In the genomic region with DNA sequence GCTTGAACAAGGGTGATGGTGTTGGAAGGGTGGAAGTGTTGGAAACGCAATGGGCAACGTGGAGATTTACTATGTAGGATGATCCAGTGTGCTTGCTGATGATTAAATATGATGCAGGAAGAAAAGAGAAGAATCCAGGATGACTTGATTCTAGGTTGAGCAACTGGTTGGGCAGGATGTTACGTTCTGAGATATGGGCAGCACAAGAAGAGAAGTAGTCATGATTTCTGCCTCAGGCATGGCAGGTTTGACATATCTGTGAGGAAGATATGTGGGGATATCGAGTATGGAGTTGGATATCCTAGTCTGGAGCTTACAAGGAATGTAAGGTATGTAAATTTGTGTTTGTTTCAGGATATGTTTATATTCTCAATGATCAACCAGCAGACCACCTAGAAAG, we compare ENCODE assay signal across 26 cellular contexts. TPM values are rescaled to one million over a fixed set of nuclear protein-coding genes. Genes with fewer than 3 reads are reported as not detected.
DNase-seq lines count a peak whose midpoint lies in the region; ATAC-seq, FAIRE-seq and TF ChIP-seq lines count a peak whose summit lies in the region.
"Had no signal": no experiment of that assay in that cellular context is flagged by ENCODE, and none has a peak within 500 bp of the region (broad histone marks: within the 10 kb centered on the region; RNA-seq: fewer than 3 reads in every experiment).

No MANE protein-coding gene starts in this region.

- dilution Hi-C loops in keratinocyte (cut with MboI; ENCODE audit: extremely low pct_ligation_motif_present, low sequenced_read_pairs) = no loop called here

- H3K27ac Mint-ChIP-seq in stimulated activated naive B cell treated with anti-CD40 and anti-IgM and Interleukin-4, amounts not matched to agents 10 μg/mL and 1 μg/mL and 100 μg/mL, for 72 hours = no peak overlapping the region
- H3K27ac Mint-ChIP-seq: CD14-positive monocyte; CD4-positive, alpha-beta T cell; CD8-positive, alpha-beta memory T cell had no signal

- H3K4me3 Mint-ChIP-seq in stimulated activated naive B cell treated with anti-CD40 and anti-IgM and Interleukin-4, amounts not matched to agents 10 μg/mL and 1 μg/mL and 100 μg/mL, for 72 hours = no peak overlapping the region
- H3K4me3 Mint-ChIP-seq: CD14-positive monocyte; CD4-positive, alpha-beta T cell; CD8-positive, alpha-beta memory T cell had no signal

- H3K9ac ChIP-seq in PC-3 (ENCODE audit: low read length) (no peak overlapping the region), keratinocyte (ENCODE audit: control insufficient read depth, extremely low read depth, insufficient read depth, low read length) (no peak overlapping the region)
- H3K9ac ChIP-seq: BLaER1 treated with 17β-estradiol and CSF1 and Interleukin-3, amounts not matched to agents 10 nM and 100 nM had no signal

- peaks cover 2 to 3% of the 10 kb centered on the region in 2 donors for H3K9me3 Mint-ChIP-seq in stimulated activated naive B cell treated with anti-CD40 and anti-IgM and Interleukin-4, amounts not matched to agents 10 μg/mL and 1 μg/mL and 100 μg/mL, for 72 hours
- H3K9me3 Mint-ChIP-seq: CD4-positive, alpha-beta T cell; CD8-positive, alpha-beta memory T cell had no signal

- H3K4me1 ChIP-seq in PC-3 (ENCODE audit: insufficient read depth, low read length) (peaks cover 38% of the 10 kb centered on the region), keratinocyte (ENCODE audit: control insufficient read depth, extremely low read depth, insufficient read depth, low read length) (peaks cover 32% of the 10 kb centered on the region)
- H3K4me1 ChIP-seq: BE2C had no signal

- H3K4me2 ChIP-seq in PC-3 (ENCODE audit: low read length) = peak overlapping the region; percentile 44; the same call in 1 of the 2 replicates
- no peak overlapping the region for H3K4me2 ChIP-seq in keratinocyte (ENCODE audit: control insufficient read depth, extremely low read depth, insufficient read depth, low read depth, low read length)
- H3K4me2 ChIP-seq: A549; BLaER1 treated with 17β-estradiol and CSF1 and Interleukin-3, amounts not matched to agents 10 nM and 100 nM had no signal

- no peaks in the 10 kb centered on the region for H3K36me3 Mint-ChIP-seq in stimulated activated naive B cell treated with anti-CD40 and anti-IgM and Interleukin-4, amounts not matched to agents 10 μg/mL and 1 μg/mL and 100 μg/mL, for 72 hours
- H3K36me3 Mint-ChIP-seq: CD8-positive, alpha-beta memory T cell had no signal

- FAIRE-seq in H54 (lab: Jason Lieb, UNC) = peak; percentile 6
- FAIRE-seq in keratinocyte (lab: Jason Lieb, UNC) = peak; percentile 69
- FAIRE-seq: A549, D721Med, GM12878, GM18507 had no signal

- CTCF ChIA-PET in PC-3 (lab: Charles Lee) = no interaction called here

- ATAC-seq in PC-3 = no peak
- no peak for ATAC-seq in GM18867 (IDR thresholded peaks at IDR 0.05; ENCODE audit: unreplicated experiment)
- no peak for ATAC-seq in stimulated activated naive B cell treated with anti-CD40 and anti-IgM and Interleukin-4, amounts not matched to agents 10 μg/mL and 1 μg/mL and 100 μg/mL, for 72 hours (replicated peaks)
- ATAC-seq: A549, GM12878 had no signal

- H3K79me2 ChIP-seq in PC-3 (ENCODE audit: low read length) (no peaks in the 10 kb centered on the region), keratinocyte (ENCODE audit: control insufficient read depth, insufficient read depth, low read length) (no peaks in the 10 kb centered on the region)

- no peaks in the 10 kb centered on the region for H4K20me1 ChIP-seq in PC-3 (ENCODE audit: low read length)
- no peaks in the 10 kb centered on the region for H4K20me1 ChIP-seq in keratinocyte (ENCODE audit: control insufficient read depth, extremely low read depth, insufficient read depth, low read length)
- H4K20me1 ChIP-seq: BLaER1 treated with 17β-estradiol and CSF1 and Interleukin-3, amounts not matched to agents 10 nM and 100 nM had no signal

- no peak overlapping the region for H3K27ac ChIP-seq in PC-3 (ENCODE audit: low read length)
- H3K27ac ChIP-seq in epithelial cell of prostate = no peak overlapping the region
- H3K27ac ChIP-seq in keratinocyte (ENCODE audit: control insufficient read depth, insufficient read depth, low read length) = no peak overlapping the region
- H3K27ac ChIP-seq: A549; BLaER1 treated with 17β-estradiol and CSF1 and Interleukin-3, amounts not matched to agents 10 nM and 100 nM had no signal

- no peak for DNase-seq in H54 (ENCODE audit: insufficient read length, low spot score)
- DNase-seq in PC-3 = peak; percentile 77
- DNase-seq in epithelial cell of prostate (ENCODE audit: low read depth, low spot score) = peak; percentile 74
- DNase-seq in keratinocyte (ENCODE audit: low read depth, low spot score) = peak; percentile 70
- no peak for DNase-seq in stimulated activated naive CD4-positive, alpha-beta T cell treated with Interleukin-2 at 50 U/mL for 16 hours (lab: John Stamatoyannopoulos, UW)
- DNase-seq in stimulated activated naive B cell treated with anti-CD40 and anti-IgM and Interleukin-4, amounts not matched to agents 10 μg/mL and 1 μg/mL and 100 μg/mL, for 72 hours = no peak
- DNase-seq: 8988T; ACHN; AML-193; BE2C; CD4-positive, alpha-beta T cell; CD8-positive, alpha-beta memory T cell; DMS 273 treated with DMSO at 0.1 percent for 48 hours; DMS79; EL; GDM1; GOT3; H7; HCEC 1CT had no signal

- H3K27me3 ChIP-seq in PC-3 (ENCODE audit: low read length) (no peaks in the 10 kb centered on the region), keratinocyte (ENCODE audit: control insufficient read depth, extremely low read depth, insufficient read depth, low read length) (no peaks in the 10 kb centered on the region)
- H3K27me3 ChIP-seq: BE2C; BLaER1 treated with 17β-estradiol and CSF1 and Interleukin-3, amounts not matched to agents 10 nM and 100 nM had no signal

- peaks cover 6% of the 10 kb centered on the region for H3F3A ChIP-seq in PC-3 (ENCODE audit: low read length, unreplicated experiment)

- POLR2A ChIA-PET in PC-3 (lab: Charles Lee; ENCODE audit: unreplicated experiment) = no interaction called here

- TF ChIP-seq POLR2A in H54 (IDR thresholded peaks at IDR 0.05; ENCODE audit: low read depth, low read length) = no peak

- no peaks in the 10 kb centered on the region for H3K4me1 Mint-ChIP-seq in stimulated activated naive B cell treated with anti-CD40 and anti-IgM and Interleukin-4, amounts not matched to agents 10 μg/mL and 1 μg/mL and 100 μg/mL, for 72 hours
- H3K4me1 Mint-ChIP-seq: CD8-positive, alpha-beta memory T cell had no signal

- no peaks in the 10 kb centered on the region for H3K9me2 ChIP-seq in PC-3 (replicated peaks; ENCODE audit: low read length)

- H3K4me3 ChIP-seq in PC-3 (ENCODE audit: low read length) = no peak overlapping the region
- H3K4me3 ChIP-seq in keratinocyte (ENCODE audit: control insufficient read depth in 2 of 3, extremely low read depth in 1 of 3, insufficient read depth in 2 of 3, low read depth in 1 of 3, low read length in 3 of 3) = no peak overlapping the region
- H3K4me3 ChIP-seq: A549; BLaER1 treated with 17β-estradiol and CSF1 and Interleukin-3, amounts not matched to agents 10 nM and 100 nM; GM12878 had no signal

- TF ChIP-seq CTCF in PC-3 (conservative IDR thresholded peaks at IDR 0.05; ENCODE audit: low read depth, low read length) = no peak
- no peak for TF ChIP-seq CTCF in keratinocyte (optimal IDR thresholded peaks at IDR 0.05 in 1 of 3, IDR thresholded peaks at IDR 0.05 in 1 of 3, conservative IDR thresholded peaks at IDR 0.05 in 1 of 3; ENCODE audit: extremely low read depth in 1 of 3, insufficient read depth in 2 of 3, low read length in 3 of 3)

- intact Hi-C loops in PC-3 (cut with micrococcal nuclease) = loop anchor here (5.0 kb wide), 1 partner anchor 92 kb away; a partner anchor contains a TSS

- H2AFZ ChIP-seq in PC-3 (ENCODE audit: low read length) = no peak overlapping the region
- H2AFZ ChIP-seq in keratinocyte (ENCODE audit: control insufficient read depth, low read length) = peak overlapping the region; percentile 21

- BruUV-seq in PC-3 (replicated peaks; lab: Mats Ljungman, UMichigan) = no TSS peak

- H3K36me3 ChIP-seq in PC-3 (ENCODE audit: low read depth, low read length) (no peaks in the 10 kb centered on the region), keratinocyte (ENCODE audit: control insufficient read depth in 2 of 2, extremely low read depth in 1 of 2, insufficient read depth in 2 of 2, low read length in 2 of 2) (no peaks in the 10 kb centered on the region)
- H3K36me3 ChIP-seq: BE2C; BLaER1 treated with 17β-estradiol and CSF1 and Interleukin-3, amounts not matched to agents 10 nM and 100 nM had no signal

- H3K9me1 ChIP-seq in keratinocyte (ENCODE audit: control insufficient read depth, extremely low read depth, insufficient read depth, low read length) = no peaks in the 10 kb centered on the region

- H3K9me3 ChIP-seq in PC-3 (ENCODE audit: low read length) = no peaks in the 10 kb centered on the region
- H3K9me3 ChIP-seq in keratinocyte (ENCODE audit: control insufficient read depth, low read depth, low read length) = no peaks in the 10 kb centered on the region
- H3K9me3 ChIP-seq: A549; BE2C; BLaER1 treated with 17β-estradiol and CSF1 and Interleukin-3, amounts not matched to agents 10 nM and 100 nM had no signal

- peaks cover 5% of the 10 kb centered on the region in 2 donors for H3K27me3 Mint-ChIP-seq in stimulated activated naive B cell treated with anti-CD40 and anti-IgM and Interleukin-4, amounts not matched to agents 10 μg/mL and 1 μg/mL and 100 μg/mL, for 72 hours

RNA-seq across cellular contexts. Expression of a gene that starts 1.9 kb away (rescaled TPM):
- not detected in 2 replicates for total RNA-seq in PC-3 (2014; rRNA removed)
- polyA plus RNA-seq in keratinocyte = not detected in 3 replicates
- polyA plus RNA-seq in keratinocyte (2011; ENCODE audit: low read depth) = not detected
- polyA plus RNA-seq in keratinocyte (2011; cell fraction: cytosol; rRNA removed) = not detected in 2 replicates
- not detected in 2 replicates for polyA plus RNA-seq in keratinocyte (2011; cell fraction: nucleus; rRNA removed)
- polyA plus RNA-seq in keratinocyte (2012; ENCODE audit: low replicate concordance) = not detected in 2 replicates
- not detected in 3 replicates for polyA minus RNA-seq in keratinocyte
- not detected for polyA minus RNA-seq in keratinocyte (2011; cell fraction: cytosol; rRNA and poly(A)+ RNA removed)
- 0.08 TPM in 1 of 2 replicates, not detected in the other for polyA minus RNA-seq in keratinocyte (2011; cell fraction: nucleus; rRNA and poly(A)+ RNA removed)
- total RNA-seq: CD4-positive, alpha-beta T cell; CD8-positive, alpha-beta memory T cell; GM12878; H7 had no signal
- polyA plus RNA-seq: A549; CD14-positive monocyte; CD8-positive, alpha-beta memory T cell; GM12878 had no signal

RNA-seq across cellular contexts. Expression of a gene that starts 35.2 kb away (rescaled TPM):
- not detected in 2 replicates for total RNA-seq in PC-3 (2014; rRNA removed)
- polyA plus RNA-seq in keratinocyte = not detected in 3 replicates
- polyA plus RNA-seq in keratinocyte (2011; ENCODE audit: low read depth) = not detected
- not detected in 2 replicates for polyA plus RNA-seq in keratinocyte (2011; cell fraction: cytosol; rRNA removed)
- polyA plus RNA-seq in keratinocyte (2011; cell fraction: nucleus; rRNA removed) = not detected in 2 replicates
- polyA plus RNA-seq in keratinocyte (2012; ENCODE audit: low replicate concordance) = not detected in 2 replicates
- not detected in 3 replicates for polyA minus RNA-seq in keratinocyte
- polyA minus RNA-seq in keratinocyte (2011; cell fraction: cytosol; rRNA and poly(A)+ RNA removed) = not detected
- not detected in 2 replicates for polyA minus RNA-seq in keratinocyte (2011; cell fraction: nucleus; rRNA and poly(A)+ RNA removed)
- total RNA-seq: CD4-positive, alpha-beta T cell; CD8-positive, alpha-beta memory T cell; GM12878; H7 had no signal
- polyA plus RNA-seq: A549; CD8-positive, alpha-beta memory T cell; GM12878 had no signal

Comparison
In these comparisons a context has a peak if more than half of its experiments do, and no peak if none do; other contexts are left out.
1. DNase-seq: peak in PC-3 (single experiment), epithelial cell of prostate (single experiment) and keratinocyte (single experiment); none in H54 (single experiment), stimulated activated naive CD4-positive, alpha-beta T cell treated with Interleukin-2 at 50 U/mL for 16 hours (single experiment) and stimulated activated naive B cell treated with anti-CD40 and anti-IgM and Interleukin-4, amounts not matched to agents 10 μg/mL and 1 μg/mL and 100 μg/mL, for 72 hours (single experiment).